Comparison of ENCODE assay signal across 18 cellular contexts in the genomic region with DNA sequence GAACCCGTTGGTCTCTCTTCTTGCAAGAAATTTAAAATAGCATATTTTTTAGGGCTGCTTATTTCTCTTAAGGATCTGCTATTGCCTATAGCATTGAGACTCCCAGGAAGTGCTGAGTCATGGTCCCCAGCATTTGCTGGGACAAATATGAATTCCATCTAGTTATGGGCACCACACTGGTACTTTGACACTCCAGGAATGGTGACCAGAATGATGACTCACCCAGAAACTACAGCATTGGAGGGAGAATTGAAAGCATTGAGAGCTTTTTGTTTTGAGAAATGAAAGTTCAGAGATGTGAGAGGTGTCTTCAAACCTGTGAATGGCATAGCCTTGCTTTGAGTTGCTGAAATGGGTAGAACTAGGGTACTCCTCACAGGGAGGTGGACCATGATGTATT.
DNase-seq lines count a peak whose midpoint lies in the region; ATAC-seq, FAIRE-seq and TF ChIP-seq lines count a peak whose summit lies in the region.
"Had no signal": no experiment of that assay in that cellular context is flagged by ENCODE, and none has a peak within 500 bp of the region (broad histone marks: within the 10 kb centered on the region; RNA-seq: fewer than 3 reads in every experiment).

No MANE protein-coding gene starts in this region.

- ATAC-seq in GM12878: no peak
- ATAC-seq in mucosa of descending colon: peak; percentile 29
- no peak for ATAC-seq in GM21723 (IDR thresholded peaks at IDR 0.05; ENCODE audit: unreplicated experiment)
- ATAC-seq: stimulated activated naive CD8-positive, alpha-beta T cell treated with anti-CD3 and anti-CD28 coated beads, Interleukin-15, Interleukin-2, amounts not matched to agents 100 U/mL and 50 U/mL, for 24 hours; WTC11 had no signal

- H3K9me3 ChIP-seq in GM12878 (replicated peaks; ENCODE audit: control insufficient read depth, insufficient read depth, low read length) (no peaks in the 10 kb centered on the region), mucosa of descending colon (no peaks in the 10 kb centered on the region)
- H3K9me3 ChIP-seq: BLaER1 treated with 17β-estradiol and CSF1 and Interleukin-3, amounts not matched to agents 10 nM and 100 nM had no signal

- H3K4me1 Mint-ChIP-seq in glutamatergic neuron (ENCODE audit: low read depth, unreplicated experiment): no peaks in the 10 kb centered on the region

- in situ Hi-C loops in GM12878 (cut with MboI): no loop called here

- no peak overlapping the region for H3K27ac ChIP-seq in GM12878 (ENCODE audit: control insufficient read depth, insufficient read depth)
- H3K27ac ChIP-seq: BLaER1 treated with 17β-estradiol and CSF1 and Interleukin-3, amounts not matched to agents 10 nM and 100 nM; HL-60 had no signal

- RAD21 ChIA-PET in GM12878 (lab: Charles Lee; ENCODE audit: unreplicated experiment): interaction anchor here (1.0 to 1.2 kb wide), 2 partner anchors 117 to 213 kb away, joined by 3 read pairs; no protein-coding TSS in a partner anchor

- H3K4me2 ChIP-seq in GM12878 (ENCODE audit: control insufficient read depth, insufficient read depth): no peak overlapping the region

- TF ChIP-seq EP300 in GM12878 (IDR thresholded peaks at IDR 0.05; ENCODE audit: borderline replicate concordance in 1 of 2, control insufficient read depth in 1 of 2, low read depth in 2 of 2, low read length in 2 of 2): no peak

- intact Hi-C loops in GM12878 (cut with micrococcal nuclease; ENCODE audit: unreplicated experiment): no loop called here
- intact Hi-C loops in mucosa of descending colon (cut with DNase I, micrococcal nuclease): no loop called here

- H3K79me2 ChIP-seq in GM12878 (ENCODE audit: control insufficient read depth, insufficient read depth, low read length): no peaks in the 10 kb centered on the region

- H3K27ac Mint-ChIP-seq in glutamatergic neuron (ENCODE audit: unreplicated experiment): no peak overlapping the region
- H3K27ac Mint-ChIP-seq: activated naive CD8-positive, alpha-beta T cell; WTC11 had no signal

- DNase-seq in AG20443 (ENCODE audit: low spot score) (peak; percentile 15), HT1080 (ENCODE audit: low read depth) (peak; percentile 68), GM12878 (ENCODE audit: low read depth, low spot score) (no peak), mucosa of descending colon (no peak), DMS53 (lab: John Stamatoyannopoulos, UW) (no peak), NCI-H146 treated with DMSO at 0.1 percent for 48 hours (lab: John Stamatoyannopoulos, UW; ENCODE audit: unreplicated experiment) (no peak), glutamatergic neuron (no peak)
- DNase-seq: activated CD8-positive, alpha-beta memory T cell treated with anti-CD3 and anti-CD28 coated beads, Interleukin-2, amount 50 U/mL, for 48 hours; GOT3; stimulated activated naive CD8-positive, alpha-beta T cell treated with anti-CD3 and anti-CD28 coated beads, Interleukin-15, Interleukin-2, amounts not matched to agents 100 U/mL and 50 U/mL, for 24 hours had no signal

- no peaks in the 10 kb centered on the region for H3K36me3 Mint-ChIP-seq in glutamatergic neuron (ENCODE audit: unreplicated experiment)
- H3K36me3 Mint-ChIP-seq: activated naive CD8-positive, alpha-beta T cell; WTC11 had no signal

- H4K20me1 ChIP-seq in GM12878 (ENCODE audit: control insufficient read depth, insufficient read depth): no peaks in the 10 kb centered on the region
- H4K20me1 ChIP-seq: BLaER1 treated with 17β-estradiol and CSF1 and Interleukin-3, amounts not matched to agents 10 nM and 100 nM had no signal

- no peak overlapping the region for H3K9ac ChIP-seq in GM12878 (ENCODE audit: control insufficient read depth, insufficient read depth, low read length)
- H3K9ac ChIP-seq: BLaER1 treated with 17β-estradiol and CSF1 and Interleukin-3, amounts not matched to agents 10 nM and 100 nM had no signal

- H3K4me1 ChIP-seq in GM12878 (ENCODE audit: control insufficient read depth, insufficient read depth, low read length): no peaks in the 10 kb centered on the region
- no peaks in the 10 kb centered on the region for H3K4me1 ChIP-seq in mucosa of descending colon (ENCODE audit: low read depth)

- H2AFZ ChIP-seq in GM12878 (ENCODE audit: control insufficient read depth, low read depth, low read length): no peak overlapping the region

- POLR2A ChIA-PET in GM12878 (lab: Charles Lee): no interaction called here

- no peak for TF ChIP-seq CTCF in GM12878 (IDR thresholded peaks at IDR 0.05 in 2 of 3, conservative IDR thresholded peaks at IDR 0.05 in 1 of 3; ENCODE audit: control insufficient read depth in 2 of 3, extremely low read depth in 1 of 3, insufficient read depth in 1 of 3, low read depth in 3 of 3, low read length in 3 of 3)
- TF ChIP-seq CTCF in mucosa of descending colon (IDR thresholded peaks at IDR 0.05): no peak
- no peak for TF ChIP-seq CTCF in glutamatergic neuron (IDR thresholded peaks at IDR 0.05; ENCODE audit: partially characterized antibody, unreplicated experiment)

- H3K4me3 ChIP-seq in GM12878: no peak overlapping the region
- H3K4me3 ChIP-seq in mucosa of descending colon: no peak overlapping the region
- H3K4me3 ChIP-seq: BLaER1 treated with 17β-estradiol and CSF1 and Interleukin-3, amounts not matched to agents 10 nM and 100 nM had no signal

- FAIRE-seq in GM12878 (lab: Jason Lieb, UNC): no peak
- FAIRE-seq: colon, frontal cortex, islet of Langerhans had no signal

- CTCF ChIA-PET in GM12878 (lab: Yijun Ruan, JAX): interaction anchor here (0.8 to 4.5 kb wide), 2 partner anchors 212 to 246 kb away, joined by 4 to 21 read pairs; no protein-coding TSS in a partner anchor

- H3K36me3 ChIP-seq in GM12878 (ENCODE audit: control insufficient read depth in 2 of 2, insufficient read depth in 2 of 2, low read length in 1 of 2): no peaks in the 10 kb centered on the region
- H3K36me3 ChIP-seq in mucosa of descending colon (ENCODE audit: low read depth): no peaks in the 10 kb centered on the region
- H3K36me3 ChIP-seq: BLaER1 treated with 17β-estradiol and CSF1 and Interleukin-3, amounts not matched to agents 10 nM and 100 nM had no signal

- no peak overlapping the region for H3K4me3 Mint-ChIP-seq in glutamatergic neuron (ENCODE audit: unreplicated experiment)
- H3K4me3 Mint-ChIP-seq: activated naive CD8-positive, alpha-beta T cell; WTC11 had no signal

- H3K27me3 ChIP-seq in GM12878 (replicated peaks in 1 of 2; ENCODE audit: control insufficient read depth in 2 of 2, insufficient read depth in 2 of 2, low read length in 1 of 2): no peaks in the 10 kb centered on the region
- H3K27me3 ChIP-seq: BLaER1 treated with 17β-estradiol and CSF1 and Interleukin-3, amounts not matched to agents 10 nM and 100 nM had no signal

- SMC1A ChIA-PET in GM12878 (lab: Charles Lee; ENCODE audit: uncharacterized antibody, unreplicated experiment): no interaction called here

- 0% methylated on average over 1 of the region's 1 CpG for WGBS in GM12878 (ENCODE audit: insufficient coverage, insufficient replicate concordance, low lambda C conversion rate, missing lambda C conversion rate)

- no TSS peak for BruUV-seq in GM12878 (replicated peaks; lab: Mats Ljungman, UMichigan)

- TF ChIP-seq POLR2A in GM12878 (IDR thresholded peaks at IDR 0.05; ENCODE audit: low read depth, low read length): no peak

- H3K27me3 Mint-ChIP-seq in glutamatergic neuron (ENCODE audit: unreplicated experiment): no peaks in the 10 kb centered on the region

- H3K9me3 Mint-ChIP-seq in glutamatergic neuron (ENCODE audit: unreplicated experiment): no peaks in the 10 kb centered on the region
- H3K9me3 Mint-ChIP-seq: WTC11 had no signal

- no peak for TF ChIP-seq RAD21 in GM12878 (IDR thresholded peaks at IDR 0.05; ENCODE audit: insufficient read depth, low read depth, low read length)

TF ChIP-seq in GM12878, 131 proteins besides CTCF, POLR2A, EP300 and RAD21:
- TF ChIP-seq STAT1 (conservative IDR thresholded peaks at IDR 0.05) (no peak), BACH1 (IDR thresholded peaks at IDR 0.05; ENCODE audit: borderline replicate concordance) (peak; percentile 60; the same call in 1 of the 2 replicates)
TF ChIP-seq in GM12878: peak in this region for 1.

Comparison
In these comparisons a context has a peak if more than half of its experiments do, and no peak if none do; other contexts are left out.
1. DNase-seq: peak in AG20443 (single experiment) and HT1080 (single experiment); none in GM12878 (single experiment), mucosa of descending colon (0 of 3), DMS53 (single experiment), NCI-H146 treated with DMSO at 0.1 percent for 48 hours (single experiment) and glutamatergic neuron (single experiment).